ENCODE assay signal across 18 cellular contexts in genomic region chr1:201944002-201944401, GRCh38. TPM values are rescaled to one million over a fixed set of nuclear protein-coding genes. Genes with fewer than 3 reads are reported as not detected.
DNase-seq lines count a peak whose midpoint lies in the region; ATAC-seq, FAIRE-seq and TF ChIP-seq lines count a peak whose summit lies in the region.
"Had no signal": no experiment of that assay in that cellular context is flagged by ENCODE, and none has a peak within 500 bp of the region (broad histone marks: within the 10 kb centered on the region; RNA-seq: fewer than 3 reads in every experiment).

No MANE protein-coding gene starts in this region.

- H3K36me3 Mint-ChIP-seq in stimulated activated effector memory CD8-positive, alpha-beta T cell treated with anti-CD3 and anti-CD28 coated beads, Interleukin-12 subunit alpha, Interleukin-12 subunit beta, amount 100 ng/mL, for 72 hours: no peaks in the 10 kb centered on the region
- no peaks in the 10 kb centered on the region for H3K36me3 Mint-ChIP-seq in activated T-cell treated with anti-CD3 and anti-CD28 coated beads, Interleukin-2, amount 50 U/mL, for 24 hours (ENCODE audit: low read depth)
- H3K36me3 Mint-ChIP-seq in activated T-helper 2 cell treated with anti-CD3 and anti-CD28 coated beads, Interferon-gamma antibody, Interleukin-2, Interleukin-4, amounts not matched to agents 10 μg/mL and 5 μg/mL and 100 μg/mL, durations not matched to agents 14 hours and 24 hours and 36 hours (ENCODE audit: low read depth): no peaks in the 10 kb centered on the region

- H3K36me3 ChIP-seq in colonic mucosa (no peaks in the 10 kb centered on the region), mucosa of rectum (ENCODE audit: control insufficient read depth in 2 of 2, insufficient read depth in 2 of 2, low read length in 2 of 2) (no peaks in the 10 kb centered on the region), stomach smooth muscle (ENCODE audit: control insufficient read depth in 2 of 2, insufficient read depth in 2 of 2, low read length in 2 of 2) (peaks cover 17 to 21% of the 10 kb centered on the region in 2 donors)
- H3K36me3 ChIP-seq: HAP-1, pancreas had no signal

- no peak for TF ChIP-seq CTCF in D721Med (IDR thresholded peaks at IDR 0.05; ENCODE audit: insufficient read depth, missing control alignments)
- TF ChIP-seq CTCF in colonic mucosa (IDR thresholded peaks at IDR 0.05): no peak

- H3K27me3 ChIP-seq in colonic mucosa (peaks cover 13% of the 10 kb centered on the region), mucosa of rectum (ENCODE audit: control insufficient read depth in 2 of 2, insufficient read depth in 2 of 2, low read length in 2 of 2) (peaks cover 15 to 30% of the 10 kb centered on the region in 2 donors), stomach smooth muscle (ENCODE audit: control insufficient read depth in 1 of 2, insufficient read depth in 2 of 2, low read length in 2 of 2) (no peaks in the 10 kb centered on the region)

- H3K4me3 ChIP-seq in colonic mucosa (peak overlapping the region; percentile 35), mucosa of rectum (ENCODE audit: low read length in 2 of 2) (peak overlapping the region; percentile 62 to 78), stomach smooth muscle (ENCODE audit: low read length in 2 of 2) (peak overlapping the region; percentile 98 to 99)
- H3K4me3 ChIP-seq: HAP-1, pancreas had no signal

- no peak overlapping the region for H3K4me3 Mint-ChIP-seq in stimulated activated effector memory CD8-positive, alpha-beta T cell treated with anti-CD3 and anti-CD28 coated beads, Interleukin-12 subunit alpha, Interleukin-12 subunit beta, amount 100 ng/mL, for 72 hours
- H3K4me3 Mint-ChIP-seq in activated T-cell treated with anti-CD3 and anti-CD28 coated beads, Interleukin-2, amount 50 U/mL, for 24 hours: no peak overlapping the region
- no peak overlapping the region for H3K4me3 Mint-ChIP-seq in activated T-helper 2 cell treated with anti-CD3 and anti-CD28 coated beads, Interferon-gamma antibody, Interleukin-2, Interleukin-4, amounts not matched to agents 10 μg/mL and 5 μg/mL and 100 μg/mL, durations not matched to agents 14 hours and 24 hours and 36 hours (ENCODE audit: low read depth)
- H3K4me3 Mint-ChIP-seq: T-helper 1 cell treated with Interleukin-12 subunit alpha and Interleukin-12 subunit beta and Interleukin-4 antibody, amounts not matched to agents 30 μg/mL and 1 μg/mL, for 36 hours had no signal

- no peaks in the 10 kb centered on the region for H3K9me3 Mint-ChIP-seq in stimulated activated effector memory CD8-positive, alpha-beta T cell treated with anti-CD3 and anti-CD28 coated beads, Interleukin-12 subunit alpha, Interleukin-12 subunit beta, amount 100 ng/mL, for 72 hours
- no peaks in the 10 kb centered on the region for H3K9me3 Mint-ChIP-seq in activated T-cell treated with anti-CD3 and anti-CD28 coated beads, Interleukin-2, amount 50 U/mL, for 24 hours
- no peaks in the 10 kb centered on the region for H3K9me3 Mint-ChIP-seq in activated T-helper 2 cell treated with anti-CD3 and anti-CD28 coated beads, Interferon-gamma antibody, Interleukin-2, Interleukin-4, amounts not matched to agents 10 μg/mL and 5 μg/mL and 100 μg/mL, durations not matched to agents 14 hours and 24 hours and 36 hours
- H3K9me3 Mint-ChIP-seq: T-helper 1 cell treated with Interleukin-12 subunit alpha and Interleukin-12 subunit beta and Interleukin-4 antibody, amounts not matched to agents 30 μg/mL and 1 μg/mL, for 36 hours had no signal

- H3K9me3 ChIP-seq in colonic mucosa (no peaks in the 10 kb centered on the region), mucosa of rectum (ENCODE audit: control insufficient read depth in 2 of 2, low read length in 2 of 2) (no peaks in the 10 kb centered on the region), stomach smooth muscle (ENCODE audit: control insufficient read depth in 2 of 2, low read length in 2 of 2) (no peaks in the 10 kb centered on the region)
- H3K9me3 ChIP-seq: HAP-1, pancreas had no signal

- ATAC-seq in stimulated activated effector memory CD8-positive, alpha-beta T cell treated with anti-CD3 and anti-CD28 coated beads, Interleukin-12 subunit alpha, Interleukin-12 subunit beta, amount 100 ng/mL, for 72 hours: no peak
- ATAC-seq: pancreas; stimulated activated naive CD8-positive, alpha-beta T cell treated with anti-CD3 and anti-CD28 coated beads, Interleukin-15, Interleukin-2, amounts not matched to agents 100 U/mL and 50 U/mL, for 24 hours had no signal

- H3K4me1 Mint-ChIP-seq in stimulated activated effector memory CD8-positive, alpha-beta T cell treated with anti-CD3 and anti-CD28 coated beads, Interleukin-12 subunit alpha, Interleukin-12 subunit beta, amount 100 ng/mL, for 72 hours: peaks cover 15% of the 10 kb centered on the region
- peaks cover 16% of the 10 kb centered on the region for H3K4me1 Mint-ChIP-seq in activated T-cell treated with anti-CD3 and anti-CD28 coated beads, Interleukin-2, amount 50 U/mL, for 24 hours (ENCODE audit: low read depth)
- H3K4me1 Mint-ChIP-seq in activated T-helper 2 cell treated with anti-CD3 and anti-CD28 coated beads, Interferon-gamma antibody, Interleukin-2, Interleukin-4, amounts not matched to agents 10 μg/mL and 5 μg/mL and 100 μg/mL, durations not matched to agents 14 hours and 24 hours and 36 hours (ENCODE audit: low read depth): peaks cover 4% of the 10 kb centered on the region

- H3K9ac ChIP-seq in colonic mucosa (ENCODE audit: low read depth in 2 of 2, low read length in 2 of 2): peak overlapping the region in 1 of 2 donors; percentile 70
- peak overlapping the region; percentile 68 to 74 for H3K9ac ChIP-seq in mucosa of rectum (ENCODE audit: low read depth in 1 of 2, low read length in 2 of 2)
- peak overlapping the region; percentile 99 to 100 for H3K9ac ChIP-seq in stomach smooth muscle (ENCODE audit: low read length in 2 of 2)

- H3K27ac ChIP-seq in colonic mucosa (peak overlapping the region; percentile 57), mucosa of rectum (ENCODE audit: low read depth in 2 of 2, low read length in 2 of 2) (peak overlapping the region; percentile 59), stomach smooth muscle (ENCODE audit: low read length) (peak overlapping the region; percentile 100)
- H3K27ac ChIP-seq: pancreas had no signal

- DNase-seq in D721Med (ENCODE audit: insufficient read length, low spot score): no peak
- no peak for DNase-seq in colonic mucosa
- no peak for DNase-seq in stimulated activated effector memory CD8-positive, alpha-beta T cell treated with anti-CD3 and anti-CD28 coated beads, Interleukin-12 subunit alpha, Interleukin-12 subunit beta, amount 100 ng/mL, for 72 hours (ENCODE audit: low spot score in 2 of 2)
- DNase-seq in activated T-cell treated with anti-CD3 and anti-CD28 coated beads, Interleukin-2, amount 50 U/mL, for 24 hours: no peak
- no peak for DNase-seq in activated T-helper 2 cell treated with anti-CD3 and anti-CD28 coated beads, Interferon-gamma antibody, Interleukin-2, Interleukin-4, amounts not matched to agents 10 μg/mL and 5 μg/mL and 100 μg/mL, durations not matched to agents 14 hours and 24 hours and 36 hours (ENCODE audit: low spot score)
- DNase-seq in HTR-8/SVneo (ENCODE audit: insufficient read length, low spot score): no peak
- DNase-seq: activated CD4-positive, alpha-beta T cell treated with anti-CD3 and anti-CD28 coated beads for 1 hour; dorsolateral prefrontal cortex; NCI-H1694 treated with DMSO at 0.1 percent for 48 hours; NCI-H446; pancreas; SHP77; stimulated activated naive CD8-positive, alpha-beta T cell treated with anti-CD3 and anti-CD28 coated beads, Interleukin-15, Interleukin-2, amounts not matched to agents 100 U/mL and 50 U/mL, for 24 hours had no signal

- intact Hi-C loops in colonic mucosa (cut with DNase I): no loop called here
- intact Hi-C loops in activated T-helper 2 cell treated with anti-CD3 and anti-CD28 coated beads, Interferon-gamma antibody, Interleukin-2, Interleukin-4, amounts not matched to agents 10 μg/mL and 5 μg/mL and 100 μg/mL, durations not matched to agents 14 hours and 24 hours and 36 hours (cut with micrococcal nuclease): loop anchor here (5.0 kb wide), 1 partner anchor 47 kb away; no protein-coding TSS in a partner anchor

- H3K27me3 Mint-ChIP-seq in activated T-cell treated with anti-CD3 and anti-CD28 coated beads, Interleukin-2, amount 50 U/mL, for 24 hours: peaks cover 52% of the 10 kb centered on the region
- peaks cover 49% of the 10 kb centered on the region for H3K27me3 Mint-ChIP-seq in activated T-helper 2 cell treated with anti-CD3 and anti-CD28 coated beads, Interferon-gamma antibody, Interleukin-2, Interleukin-4, amounts not matched to agents 10 μg/mL and 5 μg/mL and 100 μg/mL, durations not matched to agents 14 hours and 24 hours and 36 hours (ENCODE audit: low read depth)

- no peak overlapping the region for H3K27ac Mint-ChIP-seq in stimulated activated effector memory CD8-positive, alpha-beta T cell treated with anti-CD3 and anti-CD28 coated beads, Interleukin-12 subunit alpha, Interleukin-12 subunit beta, amount 100 ng/mL, for 72 hours
- H3K27ac Mint-ChIP-seq in activated T-cell treated with anti-CD3 and anti-CD28 coated beads, Interleukin-2, amount 50 U/mL, for 24 hours: no peak overlapping the region
- no peak overlapping the region for H3K27ac Mint-ChIP-seq in activated T-helper 2 cell treated with anti-CD3 and anti-CD28 coated beads, Interferon-gamma antibody, Interleukin-2, Interleukin-4, amounts not matched to agents 10 μg/mL and 5 μg/mL and 100 μg/mL, durations not matched to agents 14 hours and 24 hours and 36 hours
- H3K27ac Mint-ChIP-seq: T-helper 1 cell treated with Interleukin-12 subunit alpha and Interleukin-12 subunit beta and Interleukin-4 antibody, amounts not matched to agents 30 μg/mL and 1 μg/mL, for 36 hours had no signal

- H3K4me1 ChIP-seq in colonic mucosa: no peaks in the 10 kb centered on the region
- peaks cover 0 to 3% of the 10 kb centered on the region in 2 donors for H3K4me1 ChIP-seq in mucosa of rectum (ENCODE audit: control insufficient read depth in 2 of 2, insufficient read depth in 2 of 2, low read length in 2 of 2)
- peaks cover 37% of the 10 kb centered on the region for H3K4me1 ChIP-seq in stomach smooth muscle (ENCODE audit: control insufficient read depth, insufficient read depth, low read length)
- H3K4me1 ChIP-seq: pancreas had no signal

- peak; percentile 89 for FAIRE-seq in D721Med (lab: Jason Lieb, UNC)
- FAIRE-seq in HTR-8/SVneo (lab: Jason Lieb, UNC): no peak
- FAIRE-seq: pancreas had no signal

RNA-seq across cellular contexts. Expression of gene LMOD1, which starts 2.3 kb away (rescaled TPM):
- 10 to 100 TPM in 1 of 2 donors, 1 to 10 TPM in 1; 7.6 to 64.5 TPM for total RNA-seq in colonic mucosa
- total RNA-seq in activated T-helper 2 cell treated with anti-CD3 and anti-CD28 coated beads, Interferon-gamma antibody, Interleukin-2, Interleukin-4, amounts not matched to agents 10 μg/mL and 5 μg/mL and 100 μg/mL, durations not matched to agents 14 hours and 24 hours and 36 hours: not detected in 2 replicates
- total RNA-seq: MCF 10A had no signal

RNA-seq across cellular contexts. Expression of gene TIMM17A, which starts 11.3 kb away (rescaled TPM):
- 10 to 100 TPM; 63.4 to 84.7 TPM for total RNA-seq in colonic mucosa
- 92.6 and 96.0 TPM in 2 replicates for total RNA-seq in activated T-helper 2 cell treated with anti-CD3 and anti-CD28 coated beads, Interferon-gamma antibody, Interleukin-2, Interleukin-4, amounts not matched to agents 10 μg/mL and 5 μg/mL and 100 μg/mL, durations not matched to agents 14 hours and 24 hours and 36 hours

RNA-seq across cellular contexts. Expression of gene RNPEP, which starts 38.4 kb away (rescaled TPM):
- 100 to 1,000 TPM; 142 to 147 TPM for total RNA-seq in colonic mucosa
- total RNA-seq in activated T-helper 2 cell treated with anti-CD3 and anti-CD28 coated beads, Interferon-gamma antibody, Interleukin-2, Interleukin-4, amounts not matched to agents 10 μg/mL and 5 μg/mL and 100 μg/mL, durations not matched to agents 14 hours and 24 hours and 36 hours: 42.5 and 43.6 TPM in 2 replicates

RNA-seq across cellular contexts. Expression of gene SHISA4, which starts 55.3 kb away (rescaled TPM):
- 1 to 10 TPM; 2.0 to 3.9 TPM for total RNA-seq in colonic mucosa
- total RNA-seq in activated T-helper 2 cell treated with anti-CD3 and anti-CD28 coated beads, Interferon-gamma antibody, Interleukin-2, Interleukin-4, amounts not matched to agents 10 μg/mL and 5 μg/mL and 100 μg/mL, durations not matched to agents 14 hours and 24 hours and 36 hours: 0.41 and 0.48 TPM in 2 replicates

Comparison
In these comparisons a context has a peak if more than half of its experiments do, and no peak if none do; other contexts are left out.
1. H3K4me3 ChIP-seq: peak in every context shown above with its lines; median percentile 98 in stomach smooth muscle; 70 in mucosa of rectum; 35 in colonic mucosa.